8 cellular contexts compared by ENCODE assay signal in the genomic region with DNA sequence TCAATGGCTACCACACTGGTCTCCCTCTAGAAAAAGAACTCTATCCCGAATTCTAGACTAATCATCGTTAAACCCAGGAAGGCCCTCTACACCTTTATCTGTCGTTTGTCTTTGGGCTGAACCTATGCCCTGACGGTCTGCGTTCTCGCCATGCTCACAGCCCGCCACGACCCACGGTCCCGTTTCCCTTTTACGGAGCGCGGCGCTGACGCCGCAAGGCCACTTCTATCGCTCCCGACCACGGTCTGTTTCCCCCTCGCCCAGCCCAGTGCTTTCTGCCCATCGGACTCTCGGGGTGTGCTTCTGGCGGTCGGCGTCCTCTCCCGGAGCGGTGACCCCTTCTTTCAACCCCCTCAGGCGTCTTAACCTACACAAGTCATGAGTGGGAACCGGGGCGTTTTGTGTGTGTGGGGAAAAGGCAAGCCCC. TPM values are rescaled to one million over a fixed set of nuclear protein-coding genes. Genes with fewer than 3 reads are reported as not detected.
DNase-seq lines count a peak whose midpoint lies in the region; ATAC-seq and TF ChIP-seq lines count a peak whose summit lies in the region.

No MANE protein-coding gene starts in this region.

- DNase-seq in GM23338 (ENCODE audit: low spot score) (peak; percentile 59), LNCaP clone FGC (ENCODE audit: low read depth) (no peak)
- peak; percentile 17 to 32 for DNase-seq in central memory CD8-positive, alpha-beta T cell (ENCODE audit: low spot score in 2 of 2)
- DNase-seq in stimulated activated CD4-positive, alpha-beta T cell treated with anti-CD3 and anti-CD28 coated beads, Interleukin-1b, Interleukin-23, amount 100 ng/mL, for 24 hours (ENCODE audit: low read depth in 4 of 4, low spot score in 1 of 4), result peak in 3 of 4 experiments; percentile 7 to 22 (median 22)
- DNase-seq in NK-92 treated with Interleukin-12 subunit alpha and Interleukin-12 subunit beta, amount 100 ng/mL, for 24 hours (lab: John Stamatoyannopoulos, UW), result no peak

- H2AFZ ChIP-seq in GM23338, result peak overlapping the region; percentile 90; the same call in 1 of the 2 replicates

- peak; percentile 29 for ATAC-seq in GM23338
- ATAC-seq in activated CD4-positive, CD25-positive, alpha-beta regulatory T cell treated with anti-CD3 and anti-CD28 coated beads, Interleukin-2, amount 50 U/mL, for 24 hours, result peak; percentile 24 to 34
- peak; percentile 44 for ATAC-seq in central memory CD8-positive, alpha-beta T cell (replicated peaks; ENCODE audit: extremely low read depth, poor library complexity, severe bottlenecking)

- H3K27me3 ChIP-seq in GM23338 (ENCODE audit: insufficient read depth) (no peaks in the 10 kb centered on the region), layer of hippocampus (ENCODE audit: control insufficient read depth, insufficient read depth, low read length) (no peaks in the 10 kb centered on the region)

- no peak overlapping the region; the same call in 1 of the 2 replicates for H3K27ac ChIP-seq in GM23338 (ENCODE audit: low read depth)
- H3K27ac ChIP-seq in layer of hippocampus (ENCODE audit: low read depth, low read length), result peak overlapping the region; percentile 42

- TF ChIP-seq CTCF in GM23338 (conservative IDR thresholded peaks at IDR 0.05; ENCODE audit: low read depth in 2 of 2), result no peak
- no peak for TF ChIP-seq CTCF in LNCaP clone FGC (IDR thresholded peaks at IDR 0.05; ENCODE audit: control insufficient read depth, extremely low read depth, insufficient read depth)

- H3K27ac Mint-ChIP-seq in GM23338, result peak overlapping the region; percentile 73; the same call in 1 of the 2 replicates
- peak overlapping the region; percentile 93 for H3K27ac Mint-ChIP-seq in central memory CD8-positive, alpha-beta T cell (ENCODE audit: low read depth)

- H3K36me3 ChIP-seq in ES-I3 (ENCODE audit: insufficient read depth, low read length), result no peaks in the 10 kb centered on the region
- H3K36me3 ChIP-seq in GM23338 (ENCODE audit: insufficient read depth), result no peaks in the 10 kb centered on the region

- peaks cover 10% of the 10 kb centered on the region for H3K27me3 Mint-ChIP-seq in GM23338 (ENCODE audit: insufficient read depth, low read depth, poor library complexity)
- no peaks in the 10 kb centered on the region for H3K27me3 Mint-ChIP-seq in central memory CD8-positive, alpha-beta T cell

- no peaks in the 10 kb centered on the region for H3K79me2 ChIP-seq in GM23338 (replicated peaks; ENCODE audit: insufficient read depth)

- H3K9ac ChIP-seq in ES-I3 (ENCODE audit: low read depth, low read length), result peak overlapping the region; percentile 94

- H4K20me1 ChIP-seq in GM23338 (replicated peaks; ENCODE audit: insufficient read depth), result no peaks in the 10 kb centered on the region

- no peaks in the 10 kb centered on the region for H3K9me2 ChIP-seq in GM23338 (ENCODE audit: insufficient read depth)

- H3K4me2 ChIP-seq in GM23338, result peak overlapping the region; percentile 69

- H3K36me3 Mint-ChIP-seq in GM23338 (ENCODE audit: low read depth), result no peaks in the 10 kb centered on the region; the same call in 2 of the 3 replicates
- peaks cover 11% of the 10 kb centered on the region for H3K36me3 Mint-ChIP-seq in central memory CD8-positive, alpha-beta T cell (ENCODE audit: insufficient read depth)

- H3K9me3 ChIP-seq in ES-I3 (ENCODE audit: control insufficient read depth, insufficient read depth, low read length), result no peaks in the 10 kb centered on the region

- H3K4me3 ChIP-seq in GM23338, result peak overlapping the region; percentile 81
- peak overlapping the region; percentile 77 for H3K4me3 ChIP-seq in LNCaP clone FGC (ENCODE audit: low read depth, low read length)

- H3F3A ChIP-seq in GM23338 (replicated peaks; ENCODE audit: low read depth), result no peaks in the 10 kb centered on the region

- peaks cover 11% of the 10 kb centered on the region for H3K4me1 Mint-ChIP-seq in GM23338
- H3K4me1 Mint-ChIP-seq in central memory CD8-positive, alpha-beta T cell, result peaks cover 21% of the 10 kb centered on the region

- H3K4me1 ChIP-seq in ES-I3 (ENCODE audit: insufficient read depth, low read length) (0 out of 2 replicates have a peak, but pooled peaks cover 3% of the 10 kb centered on the region), GM23338 (ENCODE audit: insufficient read depth) (peaks cover 12% of the 10 kb centered on the region; the same call in 1 of the 2 replicates)

- H3K9me3 Mint-ChIP-seq in GM23338, result peaks cover 4% of the 10 kb centered on the region; the same call in 2 of the 3 replicates
- H3K9me3 Mint-ChIP-seq in central memory CD8-positive, alpha-beta T cell, result no peaks in the 10 kb centered on the region

- peak overlapping the region; percentile 99 for H3K4me3 Mint-ChIP-seq in GM23338
- H3K4me3 Mint-ChIP-seq in central memory CD8-positive, alpha-beta T cell, result peak overlapping the region; percentile 92

TF ChIP-seq in GM23338, 12 proteins besides CTCF, POLR2A, EP300 and RAD21 (continues in another document):
- no peak for TF ChIP-seq POLR2AphosphoS5 (IDR thresholded peaks at IDR 0.05; ENCODE audit: low read depth)
- no peak for TF ChIP-seq ZNF114 (CRISPR knock-in tag; IDR thresholded peaks at IDR 0.05)
- TF ChIP-seq CREB1 (CRISPR knock-in tag; IDR thresholded peaks at IDR 0.05; ENCODE audit: low read depth), result no peak
- no peak for TF ChIP-seq ZNF462 (CRISPR knock-in tag; IDR thresholded peaks at IDR 0.05)

RNA-seq across cellular contexts. Expression of gene C9orf40, which starts 1.0 kb away (rescaled TPM):
- 8.3 and 11.1 TPM in 2 replicates for total RNA-seq in GM23338 (2014; rRNA removed; shearing (Covaris generic))
- 10.4 and 11.4 TPM in 2 replicates for polyA plus RNA-seq in GM23338 (2016; fragmentation: Nextera tagmentation; extraction: Ambion mirVana)

Comparison
In these comparisons a context has a peak if more than half of its experiments do, and no peak if none do; other contexts are left out.
1. DNase-seq: peak in GM23338 (single experiment), central memory CD8-positive, alpha-beta T cell (2 of 2) and stimulated activated CD4-positive, alpha-beta T cell treated with anti-CD3 and anti-CD28 coated beads, Interleukin-1b, Interleukin-23, amount 100 ng/mL, for 24 hours (3 of 4); none in LNCaP clone FGC (single experiment) and NK-92 treated with Interleukin-12 subunit alpha and Interleukin-12 subunit beta, amount 100 ng/mL, for 24 hours (single experiment).
2. Peak in every context shown above with its lines, with median percentiles within 50 percentile points of each other: ATAC-seq.